ENCODE assay signal across 1 cellular context in genomic region chr16:12315330-12316138, GRCh38.
TF ChIP-seq lines count a peak whose summit lies in the region.

No MANE protein-coding gene starts in this region.

TF ChIP-seq in HepG2, 621 proteins besides CTCF, POLR2A, EP300 and RAD21 (continued from another document and continues in another):
- peak; percentile 32; the same call in 1 of the 2 replicates for TF ChIP-seq AHDC1 (CRISPR knock-in tag; IDR thresholded peaks at IDR 0.05; ENCODE audit: borderline replicate concordance)
- peak; percentile 40; the same call in 1 of the 2 replicates for TF ChIP-seq TFAP4 (IDR thresholded peaks at IDR 0.05; ENCODE audit: borderline replicate concordance, low read depth)
- TF ChIP-seq ZNF737 (CRISPR knock-in tag; IDR thresholded peaks at IDR 0.05; ENCODE audit: borderline replicate concordance): no peak
- peak; percentile 88 for TF ChIP-seq DNMT3B (CRISPR knock-in tag; conservative IDR thresholded peaks at IDR 0.05)
- no peak for TF ChIP-seq THYN1 (CRISPR knock-in tag; IDR thresholded peaks at IDR 0.05; ENCODE audit: borderline replicate concordance, low read depth)
- TF ChIP-seq ZMYM3 (CRISPR knock-in tag; IDR thresholded peaks at IDR 0.05): peak; percentile 23; the same call in 1 of the 2 replicates
- peak; percentile 70 for TF ChIP-seq SALL1 (CRISPR knock-in tag; IDR thresholded peaks at IDR 0.05)
- no peak for TF ChIP-seq ZBTB49 (CRISPR knock-in tag; IDR thresholded peaks at IDR 0.05; ENCODE audit: borderline replicate concordance)
- TF ChIP-seq CEBPB (IDR thresholded peaks at IDR 0.05; ENCODE audit: borderline replicate concordance, low read depth, low read length): peak; percentile 15; the same call in 1 of the 2 replicates
- 0 out of 2 replicates have a peak, but pooled peaks have one; percentile 45 for TF ChIP-seq ZNF33B (CRISPR knock-in tag; IDR thresholded peaks at IDR 0.05)
- TF ChIP-seq CREM (IDR thresholded peaks at IDR 0.05): peak; percentile 58; the same call in 1 of the 2 replicates
- no peak for TF ChIP-seq CREM (CRISPR knock-in tag; IDR thresholded peaks at IDR 0.05)
- TF ChIP-seq CREB3 (CRISPR knock-in tag; IDR thresholded peaks at IDR 0.05): no peak
- TF ChIP-seq IRF2 (CRISPR knock-in tag; IDR thresholded peaks at IDR 0.05): no peak; the same call in 1 of the 2 replicates
- TF ChIP-seq PHF20 (CRISPR knock-in tag; IDR thresholded peaks at IDR 0.05): peak; percentile 16; the same call in 1 of the 2 replicates
- peak; percentile 8; the same call in 1 of the 2 replicates for TF ChIP-seq ZNF878 (CRISPR knock-in tag; IDR thresholded peaks at IDR 0.05)
- peak; percentile 91 for TF ChIP-seq ARID3A (IDR thresholded peaks at IDR 0.05; ENCODE audit: low read depth, low read length)
- peak; percentile 56; the same call in 1 of the 2 replicates for TF ChIP-seq THAP11 (CRISPR knock-in tag; IDR thresholded peaks at IDR 0.05)
- TF ChIP-seq NR3C1 (CRISPR knock-in tag; IDR thresholded peaks at IDR 0.05): no peak
- TF ChIP-seq REXO4 (CRISPR knock-in tag; IDR thresholded peaks at IDR 0.05; ENCODE audit: borderline replicate concordance): no peak
- peak; percentile 95 for TF ChIP-seq ASH2L (IDR thresholded peaks at IDR 0.05; ENCODE audit: insufficient read length, low read depth, low read length)
- TF ChIP-seq ZGPAT (CRISPR knock-in tag; IDR thresholded peaks at IDR 0.05): peak; percentile 72; the same call in 1 of the 2 replicates
- TF ChIP-seq CENPBD1 (CRISPR knock-in tag; IDR thresholded peaks at IDR 0.05; ENCODE audit: borderline replicate concordance, low read depth): no peak
- peak; percentile 71; the same call in 1 of the 2 replicates for TF ChIP-seq ZNF646 (CRISPR knock-in tag; IDR thresholded peaks at IDR 0.05)
- TF ChIP-seq PRDM15 (CRISPR knock-in tag; IDR thresholded peaks at IDR 0.05): peak; percentile 97
- no peak for TF ChIP-seq ZNF143 (CRISPR knock-in tag; IDR thresholded peaks at IDR 0.05)
